In the genomic region with DNA sequence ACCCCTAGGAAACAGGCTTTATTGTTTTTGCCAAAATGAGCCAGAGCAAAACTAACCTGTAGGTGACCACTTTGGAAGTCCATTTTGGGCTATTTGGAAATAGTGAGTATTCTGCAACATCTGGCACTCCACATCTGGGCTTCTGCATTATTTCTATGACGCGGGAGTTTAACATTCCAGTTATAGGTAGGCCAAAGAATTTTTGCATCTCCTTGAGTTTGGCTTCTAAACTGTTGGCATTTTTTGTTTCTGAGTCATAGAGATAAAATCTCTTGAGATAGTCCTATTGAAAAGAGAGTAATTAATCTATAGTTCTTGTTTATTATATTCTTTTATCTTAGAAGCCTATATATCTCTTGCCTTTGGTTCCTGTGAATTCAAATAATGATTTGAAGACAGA, we compare ENCODE assay signal across 18 cellular contexts. TPM values are rescaled to one million over a fixed set of nuclear protein-coding genes. Genes with fewer than 3 reads are reported as not detected.
"Had no signal": no experiment of that assay in that cellular context is flagged by ENCODE, and none has a peak within 500 bp of the region (broad histone marks: within the 10 kb centered on the region; RNA-seq: fewer than 3 reads in every experiment).

No MANE protein-coding gene starts in this region.

- H3K4me1 ChIP-seq: pancreas, stomach had no signal

- FAIRE-seq: pancreas had no signal

- H3K27me3 Mint-ChIP-seq: naive B cell had no signal

- H3K36me3 ChIP-seq: adrenal gland, pancreas, stomach, thoracic aorta had no signal

- H3K27me3 ChIP-seq: adrenal gland, pancreas, stomach had no signal

- H3K4me3 Mint-ChIP-seq: activated T-helper 17 cell treated with anti-CD3 and anti-CD28 coated beads, Interleukin-2, amount 50 U/mL, for 72 hours; brain; central memory CD8-positive, alpha-beta T cell; effector memory CD8-positive, alpha-beta T cell; naive B cell had no signal

- DNase-seq: activated CD4-positive, alpha-beta T cell treated with anti-CD3 and anti-CD28 coated beads, Interleukin-2, amount 50 U/mL, for 1 hour; activated naive CD4-positive, alpha-beta T cell treated with anti-CD3 and anti-CD28 coated beads, Interleukin-2, amount 50 U/mL, for 16 hours; activated T-cell treated with anti-CD3 and anti-CD28 coated beads for 4 hours; adrenal gland; effector memory CD8-positive, alpha-beta T cell; hippocampal formation; naive B cell; pancreas; stimulated activated CD4-positive, alpha-beta T cell treated with anti-CD3 and anti-CD28 coated beads, Interleukin-15, amount 100 ng/mL, for 24 hours; stimulated activated CD4-positive, alpha-beta T cell treated with anti-CD3 and anti-CD28 coated beads, Interleukin-4, amount 100 ng/mL, for 24 hours; stomach had no signal

- H3K27ac Mint-ChIP-seq: activated T-helper 17 cell treated with anti-CD3 and anti-CD28 coated beads, Interleukin-2, amount 50 U/mL, for 72 hours; brain; effector memory CD8-positive, alpha-beta T cell; naive B cell had no signal

- H3K4me1 Mint-ChIP-seq: activated T-helper 17 cell treated with anti-CD3 and anti-CD28 coated beads, Interleukin-2, amount 50 U/mL, for 72 hours; brain had no signal

- H3K36me3 Mint-ChIP-seq: brain, naive B cell had no signal

- H3K27ac ChIP-seq: adrenal gland, stomach, thoracic aorta had no signal

- H3K9me3 Mint-ChIP-seq: activated T-helper 17 cell treated with anti-CD3 and anti-CD28 coated beads, Interleukin-2, amount 50 U/mL, for 72 hours; brain; central memory CD8-positive, alpha-beta T cell; effector memory CD8-positive, alpha-beta T cell; naive B cell had no signal

- H3K4me3 ChIP-seq: adrenal gland, lung, stomach, thoracic aorta had no signal

RNA-seq across cellular contexts. Expression of gene MMP7, which starts 2.8 kb away (rescaled TPM):
- total RNA-seq: activated CD8-positive, alpha-beta memory T cell treated with anti-CD3 and anti-CD28 coated beads for 36 hours; activated T-helper 17 cell treated with anti-CD3 and anti-CD28 coated beads, Interleukin-2, amount 50 U/mL, for 72 hours; skeletal muscle tissue; thoracic aorta had no signal
- polyA plus RNA-seq: adrenal gland had no signal
